8 cellular contexts compared by ENCODE assay signal in genomic region chr19:18848860-18849661, GRCh38. TPM values are rescaled to one million over a fixed set of nuclear protein-coding genes. Genes with fewer than 3 reads are reported as not detected.
DNase-seq lines count a peak whose midpoint lies in the region; ATAC-seq and TF ChIP-seq lines count a peak whose summit lies in the region.

No MANE protein-coding gene starts in this region.

- H3K4me3 Mint-ChIP-seq in CD14-positive monocyte, result peak overlapping the region; percentile 60 to 88
- H3K4me3 Mint-ChIP-seq in natural killer cell, result no peak overlapping the region
- H3K4me3 Mint-ChIP-seq in chondrocyte (ENCODE audit: unreplicated experiment), result no peak overlapping the region

- no peak for TF ChIP-seq CTCF in CD14-positive monocyte (IDR thresholded peaks at IDR 0.05)
- no peak for TF ChIP-seq CTCF in natural killer cell (IDR thresholded peaks at IDR 0.05)
- TF ChIP-seq CTCF in chondrocyte (IDR thresholded peaks at IDR 0.05), result no peak

- intact Hi-C loops in CD14-positive monocyte (cut with micrococcal nuclease) (loop anchor here (5.0 to 10.0 kb wide), 2 partner anchors 144 to 397 kb away; no protein-coding TSS in a partner anchor), natural killer cell (cut with micrococcal nuclease) (loop anchor here (5.0 kb wide), 1 partner anchor 382 kb away; no protein-coding TSS in a partner anchor)

- H3K4me3 ChIP-seq in SK-N-MC, result peak overlapping the region; percentile 74

- H3K9me3 Mint-ChIP-seq in CD14-positive monocyte (no peaks in the 10 kb centered on the region), natural killer cell (no peaks in the 10 kb centered on the region), chondrocyte (ENCODE audit: low read depth) (no peaks in the 10 kb centered on the region)

- ATAC-seq in natural killer cell (no peak), GM21447 (IDR thresholded peaks at IDR 0.05; ENCODE audit: unreplicated experiment) (no peak)

- H3K9ac ChIP-seq in SK-N-MC (ENCODE audit: insufficient read length), result peak overlapping the region; percentile 37

- peaks cover 0 to 2% (median 0%) of the 10 kb centered on the region in 3 donors for H3K27me3 Mint-ChIP-seq in CD14-positive monocyte (ENCODE audit: low read depth in 3 of 3)
- no peaks in the 10 kb centered on the region for H3K27me3 Mint-ChIP-seq in natural killer cell (ENCODE audit: low read depth in 2 of 2)
- no peaks in the 10 kb centered on the region for H3K27me3 Mint-ChIP-seq in chondrocyte (ENCODE audit: low read depth)

- H3K4me1 Mint-ChIP-seq in CD14-positive monocyte (peaks cover 57% of the 10 kb centered on the region), natural killer cell (peaks cover 41 to 58% of the 10 kb centered on the region in 2 donors), chondrocyte (ENCODE audit: low read depth) (peaks cover 23% of the 10 kb centered on the region)

- H3K36me3 Mint-ChIP-seq in CD14-positive monocyte (peaks cover 54 to 67% of the 10 kb centered on the region in 2 donors), natural killer cell (no peaks in the 10 kb centered on the region), chondrocyte (ENCODE audit: low read depth) (peaks cover 8% of the 10 kb centered on the region)

- peak overlapping the region; percentile 89 to 98 (median 96) for H3K27ac Mint-ChIP-seq in CD14-positive monocyte
- H3K27ac Mint-ChIP-seq in natural killer cell, result peak overlapping the region; percentile 70 to 83
- no peak overlapping the region for H3K27ac Mint-ChIP-seq in chondrocyte (ENCODE audit: unreplicated experiment)

- peaks cover 39% of the 10 kb centered on the region for H3K36me3 ChIP-seq in SK-N-MC (ENCODE audit: insufficient read depth, low read length)

- H3K9me3 ChIP-seq in SK-N-MC (ENCODE audit: low read depth, low read length), result no peaks in the 10 kb centered on the region

- peak overlapping the region; percentile 99 for H3K27ac ChIP-seq in SK-N-MC

- DNase-seq in CD14-positive monocyte (ENCODE audit: low spot score), result peak; percentile 84
- no peak for DNase-seq in SK-N-MC (ENCODE audit: low read depth, low spot score)
- DNase-seq in epidermal melanocyte (ENCODE audit: insufficient read length, low spot score), result peak; percentile 66
- no peak for DNase-seq in natural killer cell
- no peak for DNase-seq in chondrocyte (ENCODE audit: low spot score)
- no peak for DNase-seq in NCI-H345 (lab: John Stamatoyannopoulos, UW)
- no peak for DNase-seq in DMS53 (lab: John Stamatoyannopoulos, UW)

RNA-seq across cellular contexts. Expression of gene UPF1, which starts 17.3 kb away (rescaled TPM):
- 1 to 10 TPM; 2.6 to 3.2 TPM for polyA plus RNA-seq in CD14-positive monocyte
- total RNA-seq in natural killer cell (100 to 1,000 TPM; 123 to 140 (median 138) TPM), chondrocyte (38.6 to 45.3 TPM (median 40.4 TPM) in 3 replicates)

RNA-seq across cellular contexts. Expression of gene CERS1, which starts 46.9 kb away (rescaled TPM):
- not detected for polyA plus RNA-seq in CD14-positive monocyte
- not detected for total RNA-seq in natural killer cell
- total RNA-seq in chondrocyte, result 4.3 to 10.2 TPM (median 8.4 TPM) in 3 replicates

RNA-seq across cellular contexts. Expression of gene COMP, which starts 58.0 kb away (rescaled TPM):
- not detected for polyA plus RNA-seq in CD14-positive monocyte
- not detected for total RNA-seq in natural killer cell
- 10.6 to 17.2 TPM (median 14.5 TPM) in 3 replicates for total RNA-seq in chondrocyte

Comparison
In these comparisons a context has a peak if more than half of its experiments do, and no peak if none do; other contexts are left out.
1. DNase-seq: peak in CD14-positive monocyte (single experiment) and epidermal melanocyte (single experiment); none in SK-N-MC (single experiment), natural killer cell (single experiment), chondrocyte (single experiment), NCI-H345 (single experiment) and DMS53 (single experiment).
2. H3K4me3 Mint-ChIP-seq: peak in CD14-positive monocyte (2 of 2); none in natural killer cell (single experiment) and chondrocyte (single experiment).
3. RNA of gene COMP, which starts 58.0 kb away (total RNA-seq): 10.6 to 17.2 TPM in chondrocyte; not detected in natural killer cell; every median in the first group is over 10 times any median in the second.